In genomic region chr16:10834130-10834529, GRCh38 we compare ENCODE assay signal across 24 cellular contexts. TPM values are rescaled to one million over a fixed set of nuclear protein-coding genes. Genes with fewer than 3 reads are reported as not detected.
"Had no signal": no experiment of that assay in that cellular context is flagged by ENCODE, and none has a peak within 500 bp of the region (broad histone marks: within the 10 kb centered on the region; RNA-seq: fewer than 3 reads in every experiment).

No MANE protein-coding gene starts in this region.

- H3K27ac ChIP-seq: cardiac muscle cell, heart right ventricle, neural progenitor cell, sigmoid colon, testis had no signal

- H3K9me3 ChIP-seq: sigmoid colon, testis had no signal

- H3K36me3 ChIP-seq: cardiac muscle cell, heart right ventricle, neural progenitor cell, sigmoid colon had no signal

- H3K4me3 Mint-ChIP-seq: activated naive CD4-positive, alpha-beta T cell treated with anti-CD3 and anti-CD28 coated beads for 36 hours; activated T-helper 17 cell treated with anti-CD3 and anti-CD28 coated beads, Interleukin-2, amount 50 U/mL, for 72 hours; neural progenitor cell had no signal

- H3K4me3 ChIP-seq: cardiac muscle cell, heart right ventricle, neural progenitor cell, sigmoid colon, testis had no signal

- ATAC-seq: activated T-helper 17 cell treated with anti-CD3 and anti-CD28 coated beads, Interleukin-2, amount 50 U/mL, for 72 hours; heart right ventricle; left cardiac atrium had no signal

- H3K36me3 Mint-ChIP-seq: neural progenitor cell had no signal

- H3K27me3 ChIP-seq: neural progenitor cell, sigmoid colon, testis had no signal

- H3K27me3 Mint-ChIP-seq: naive B cell had no signal

- H3K4me1 ChIP-seq: neural progenitor cell had no signal

- FAIRE-seq: endometrium, TTC549 had no signal

- DNase-seq: activated CD4-positive, alpha-beta T cell treated with anti-CD3 and anti-CD28 coated beads for 1 hour; activated naive CD4-positive, alpha-beta T cell treated with anti-CD3 and anti-CD28 coated beads for 36 hours; activated T-cell treated with anti-CD3 and anti-CD28 coated beads, Interleukin-2, amount 50 U/mL, for 1 hour; effector CD4-positive, alpha-beta T cell; foreskin fibroblast; heart right ventricle; islet precursor cell; left cardiac atrium; mesendoderm; naive B cell; sigmoid colon; stimulated activated CD4-positive, alpha-beta T cell treated with anti-CD3 and anti-CD28 coated beads, Interleukin-4, amount 100 ng/mL, for 1 hour; T-helper 1 cell; testis; trophoblast cell had no signal

- H3K27ac Mint-ChIP-seq: activated naive CD4-positive, alpha-beta T cell treated with anti-CD3 and anti-CD28 coated beads for 36 hours; activated T-helper 17 cell treated with anti-CD3 and anti-CD28 coated beads, Interleukin-2, amount 50 U/mL, for 72 hours; neural progenitor cell had no signal

- H3K4me1 Mint-ChIP-seq: activated T-helper 17 cell treated with anti-CD3 and anti-CD28 coated beads, Interleukin-2, amount 50 U/mL, for 72 hours had no signal

- H3K9me3 Mint-ChIP-seq: activated naive CD4-positive, alpha-beta T cell treated with anti-CD3 and anti-CD28 coated beads for 36 hours; activated T-helper 17 cell treated with anti-CD3 and anti-CD28 coated beads, Interleukin-2, amount 50 U/mL, for 72 hours; neural progenitor cell had no signal

RNA-seq across cellular contexts. Expression of gene TVP23A, which starts 15.5 kb away (rescaled TPM):
- total RNA-seq: activated naive CD4-positive, alpha-beta T cell treated with anti-CD3 and anti-CD28 coated beads for 36 hours; epithelial cell of proximal tubule; osteoblast had no signal
- polyA plus RNA-seq: fibroblast of lung had no signal

RNA-seq across cellular contexts. Expression of gene CIITA, which starts 42.9 kb away (rescaled TPM):
- total RNA-seq: chondrocyte, epithelial cell of proximal tubule had no signal
